ENCODE assay signal across 15 cellular contexts in the genomic region with DNA sequence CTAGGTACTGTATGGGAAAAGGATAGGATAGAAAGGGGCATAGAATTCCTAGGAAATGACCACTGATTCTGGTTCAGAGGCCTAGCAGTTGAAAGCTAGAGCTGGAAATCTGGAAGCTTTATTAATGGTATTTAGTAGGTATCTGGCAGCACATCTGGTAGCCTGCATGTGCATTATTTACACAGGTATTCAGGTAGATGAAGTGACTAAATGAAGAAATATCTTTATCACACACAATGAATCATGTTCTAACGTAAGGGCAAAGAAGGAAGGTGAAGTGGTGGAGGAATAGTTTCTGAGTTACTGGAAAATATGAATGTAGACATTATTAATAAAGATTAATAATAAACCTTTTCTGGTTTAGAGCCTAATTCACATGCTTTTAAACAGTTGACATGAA.
DNase-seq lines count a peak whose midpoint lies in the region; ATAC-seq and TF ChIP-seq lines count a peak whose summit lies in the region.
"Had no signal": no experiment of that assay in that cellular context is flagged by ENCODE, and none has a peak within 500 bp of the region (broad histone marks: within the 10 kb centered on the region; RNA-seq: fewer than 3 reads in every experiment).

No MANE protein-coding gene starts in this region.

- H3K9me3 ChIP-seq in left lung (no peaks in the 10 kb centered on the region), stomach (no peaks in the 10 kb centered on the region)
- H3K9me3 ChIP-seq: spleen had no signal

- no peak for ATAC-seq in activated T-helper 17 cell treated with anti-CD3 and anti-CD28 coated beads, Interleukin-2, amount 50 U/mL, for 72 hours (replicated peaks)
- peak; percentile 28 for ATAC-seq in left lung
- ATAC-seq in HG02885 (IDR thresholded peaks at IDR 0.05; ENCODE audit: poor library complexity, unreplicated experiment) = no peak

- H3K27me3 ChIP-seq in left lung (no peaks in the 10 kb centered on the region), stomach (no peaks in the 10 kb centered on the region)
- H3K27me3 ChIP-seq: spleen had no signal

- no peak for TF ChIP-seq EP300 in stomach (IDR thresholded peaks at IDR 0.05)

- 23 to 62% (median 47%) methylated on average over 1 of the region's 1 CpG for WGBS in stomach, 5 donors

- H3K9me3 Mint-ChIP-seq in activated T-cell treated with anti-CD3 and anti-CD28 coated beads, Interleukin-2, amount 50 U/mL, for 24 hours = no peaks in the 10 kb centered on the region
- H3K9me3 Mint-ChIP-seq in activated T-helper 17 cell treated with anti-CD3 and anti-CD28 coated beads, Interleukin-2, amount 50 U/mL, for 72 hours = no peaks in the 10 kb centered on the region
- H3K9me3 Mint-ChIP-seq: mesothelial cell of epicardium had no signal

- H3K27ac Mint-ChIP-seq in activated T-cell treated with anti-CD3 and anti-CD28 coated beads, Interleukin-2, amount 50 U/mL, for 24 hours = peak overlapping the region; percentile 71
- peak overlapping the region; percentile 8 for H3K27ac Mint-ChIP-seq in activated T-helper 17 cell treated with anti-CD3 and anti-CD28 coated beads, Interleukin-2, amount 50 U/mL, for 72 hours
- H3K27ac Mint-ChIP-seq: mesothelial cell of epicardium had no signal

- H3K36me3 ChIP-seq in left lung = no peaks in the 10 kb centered on the region
- H3K36me3 ChIP-seq in stomach = no peaks in the 10 kb centered on the region

- H3K27me3 Mint-ChIP-seq in activated T-cell treated with anti-CD3 and anti-CD28 coated beads, Interleukin-2, amount 50 U/mL, for 24 hours = no peaks in the 10 kb centered on the region
- H3K27me3 Mint-ChIP-seq in activated T-helper 17 cell treated with anti-CD3 and anti-CD28 coated beads, Interleukin-2, amount 50 U/mL, for 72 hours = no peaks in the 10 kb centered on the region

- H3K4me3 ChIP-seq in left lung (no peak overlapping the region), stomach (no peak overlapping the region)
- H3K4me3 ChIP-seq: spleen had no signal

- peaks cover 84% of the 10 kb centered on the region for H3K4me1 Mint-ChIP-seq in activated T-cell treated with anti-CD3 and anti-CD28 coated beads, Interleukin-2, amount 50 U/mL, for 24 hours (ENCODE audit: low read depth)
- H3K4me1 Mint-ChIP-seq in activated T-helper 17 cell treated with anti-CD3 and anti-CD28 coated beads, Interleukin-2, amount 50 U/mL, for 72 hours = peaks cover 14% of the 10 kb centered on the region

- no peak overlapping the region for H3K4me3 Mint-ChIP-seq in activated T-cell treated with anti-CD3 and anti-CD28 coated beads, Interleukin-2, amount 50 U/mL, for 24 hours
- H3K4me3 Mint-ChIP-seq in activated T-helper 17 cell treated with anti-CD3 and anti-CD28 coated beads, Interleukin-2, amount 50 U/mL, for 72 hours = no peak overlapping the region
- H3K4me3 Mint-ChIP-seq: mesothelial cell of epicardium had no signal

- no peak for TF ChIP-seq POLR2A in stomach (IDR thresholded peaks at IDR 0.05)

- peaks cover 64% of the 10 kb centered on the region for H3K36me3 Mint-ChIP-seq in activated T-cell treated with anti-CD3 and anti-CD28 coated beads, Interleukin-2, amount 50 U/mL, for 24 hours (ENCODE audit: low read depth)
- H3K36me3 Mint-ChIP-seq in activated T-helper 17 cell treated with anti-CD3 and anti-CD28 coated beads, Interleukin-2, amount 50 U/mL, for 72 hours (ENCODE audit: low read depth) = peaks cover 80% of the 10 kb centered on the region
- H3K36me3 Mint-ChIP-seq: mesothelial cell of epicardium had no signal

- H3K27ac ChIP-seq in left lung (peak overlapping the region; percentile 16 to 60), stomach (peak overlapping the region in 3 of 5 donors; percentile 48 to 79 (median 56))

- H3K4me1 ChIP-seq in left lung (peaks cover 41 to 70% of the 10 kb centered on the region in 2 donors), stomach (peaks cover 0 to 100% (median 67%) of the 10 kb centered on the region in 4 donors)

- no peak for DNase-seq in activated T-cell treated with anti-CD3 and anti-CD28 coated beads, Interleukin-2, amount 50 U/mL, for 24 hours
- DNase-seq in activated T-cell treated with anti-CD3 and anti-CD28 coated beads for 4 hours (no peak), left lung (no peak), stomach (no peak), cerebellum (ENCODE audit: low spot score) (no peak), NCI-H1417 treated with DMSO at 0.1 percent for 48 hours (lab: John Stamatoyannopoulos, UW) (no peak)
- DNase-seq: activated effector memory CD4-positive, alpha-beta T cell treated with Interleukin-2 at 50 U/mL for 16 hours; effector CD8-positive, alpha-beta T cell; foreskin melanocyte; KBM-7; NCI-H1092 treated with DMSO at 0.1 percent for 48 hours; spleen had no signal

- TF ChIP-seq CTCF in left lung (IDR thresholded peaks at IDR 0.05) (no peak), stomach (IDR thresholded peaks at IDR 0.05) (no peak)

- intact Hi-C loops in left lung (cut with DNase I) = loop anchor here in 1 of 2 donors (10.0 kb wide), 1 partner anchor 54 kb away; no protein-coding TSS in a partner anchor
- intact Hi-C loops in stomach (cut with DNase I; ENCODE audit: low total_unique reads) = no loop called here
